ENCODE assay signal across 1 cellular context in the genomic region with DNA sequence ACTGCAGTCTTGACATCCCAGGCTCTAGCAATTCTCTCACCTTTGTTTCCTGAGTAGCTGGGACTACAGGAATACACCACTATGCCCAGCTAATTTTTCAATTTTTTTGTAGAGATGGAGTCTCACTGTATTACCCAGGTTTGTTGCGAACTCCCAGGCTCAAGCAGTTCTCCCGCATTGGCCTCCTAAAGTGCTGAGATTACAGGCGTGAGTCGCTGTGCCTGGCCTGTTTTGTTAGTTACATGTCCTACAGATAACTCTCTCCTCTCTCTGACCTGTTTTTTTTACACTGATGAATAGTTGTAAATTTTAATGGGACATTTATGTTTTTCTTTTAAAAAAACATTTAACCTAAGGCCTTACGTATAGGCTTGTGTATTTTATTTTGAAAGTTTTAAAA.
TF ChIP-seq lines count a peak whose summit lies in the region.

No MANE protein-coding gene starts in this region.

TF ChIP-seq in IMR-90, 13 proteins besides CTCF, POLR2A, EP300 and RAD21 (continued from another document):
- TF ChIP-seq, protein P1, sequence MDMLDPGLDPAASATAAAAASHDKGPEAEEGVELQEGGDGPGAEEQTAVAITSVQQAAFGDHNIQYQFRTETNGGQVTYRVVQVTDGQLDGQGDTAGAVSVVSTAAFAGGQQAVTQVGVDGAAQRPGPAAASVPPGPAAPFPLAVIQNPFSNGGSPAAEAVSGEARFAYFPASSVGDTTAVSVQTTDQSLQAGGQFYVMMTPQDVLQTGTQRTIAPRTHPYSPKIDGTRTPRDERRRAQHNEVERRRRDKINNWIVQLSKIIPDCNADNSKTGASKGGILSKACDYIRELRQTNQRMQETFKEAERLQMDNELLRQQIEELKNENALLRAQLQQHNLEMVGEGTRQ (IDR thresholded peaks at IDR 0.05; ENCODE audit: low read depth, low read length) = no peak
- TF ChIP-seq SMC3 (IDR thresholded peaks at IDR 0.05; ENCODE audit: low read depth, low read length) (no peak), MXI1 (IDR thresholded peaks at IDR 0.05; ENCODE audit: borderline replicate concordance, low read depth, low read length) (no peak), RCOR1 (IDR thresholded peaks at IDR 0.05; ENCODE audit: insufficient replicate concordance, low read length) (no peak), BHLHE40 (IDR thresholded peaks at IDR 0.05; ENCODE audit: low read depth, low read length) (no peak), RFX5 (IDR thresholded peaks at IDR 0.05; ENCODE audit: low read depth, low read length) (no peak), CEBPB (IDR thresholded peaks at IDR 0.05; ENCODE audit: low read depth, low read length) (no peak), NFE2L2 (IDR thresholded peaks at IDR 0.05; ENCODE audit: low read depth, low read length) (no peak), CHD1 (IDR thresholded peaks at IDR 0.05; ENCODE audit: low read depth, low read length) (no peak), MAZ (IDR thresholded peaks at IDR 0.05; ENCODE audit: borderline replicate concordance, low read depth, low read length) (no peak)
